7 cellular contexts compared by ENCODE assay signal in the genomic region with DNA sequence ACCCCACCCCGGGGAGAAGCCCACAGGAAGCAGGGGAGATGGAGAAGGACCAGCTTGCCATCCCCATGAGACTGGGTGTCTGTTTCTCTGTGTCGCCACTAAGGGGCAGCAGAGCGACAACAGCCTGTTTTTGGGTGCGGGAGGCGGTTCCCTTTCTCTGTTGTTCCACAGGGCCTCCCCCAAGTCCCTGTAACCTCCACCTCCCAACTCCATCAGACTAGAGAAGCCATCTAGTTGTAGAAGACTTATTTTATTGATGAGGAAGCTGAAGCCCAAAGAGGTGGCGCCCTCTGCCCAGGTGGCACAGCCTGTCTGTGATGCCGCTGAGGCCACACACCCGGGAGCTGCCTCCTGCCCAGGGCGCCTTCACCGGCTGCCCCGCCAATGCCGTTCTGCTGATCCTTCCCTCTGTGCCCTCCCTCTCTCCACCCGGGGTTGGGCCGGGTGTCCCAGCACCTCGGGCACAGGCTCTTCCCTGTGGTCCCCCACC. TPM values are rescaled to one million over a fixed set of nuclear protein-coding genes. Genes with fewer than 3 reads are reported as not detected.
DNase-seq lines count a peak whose midpoint lies in the region; ATAC-seq and TF ChIP-seq lines count a peak whose summit lies in the region.

No MANE protein-coding gene starts in this region.

- ATAC-seq in T-helper 17 cell (peak; percentile 88), HG03025 (IDR thresholded peaks at IDR 0.05; ENCODE audit: low FRiP score, unreplicated experiment) (no peak)

- peaks cover 7% of the 10 kb centered on the region for H3K4me1 Mint-ChIP-seq in T-helper 17 cell

- no peaks in the 10 kb centered on the region for H3K9me3 ChIP-seq in T-helper 17 cell (ENCODE audit: control insufficient read depth, low read length, poor library complexity, severe bottlenecking)

- no peaks in the 10 kb centered on the region for H3K27me3 Mint-ChIP-seq in T-helper 17 cell

- no peak overlapping the region for H3K4me3 Mint-ChIP-seq in T-helper 17 cell

- H3K27ac Mint-ChIP-seq in T-helper 17 cell = no peak overlapping the region

- DNase-seq in M059J (ENCODE audit: low read depth) = peak; percentile 67
- DNase-seq in T-helper 17 cell = peak; percentile 44 to 60 (median 48)
- peak in 42 of 56 donors; percentile 7 to 70 (median 42) for DNase-seq in amygdala (lab: John Stamatoyannopoulos, UW)
- peak; percentile 84 for DNase-seq in hepatic stellate cell (ENCODE audit: low spot score)
- peak; percentile 44 to 72 (median 54) for DNase-seq in stimulated activated CD4-positive, alpha-beta T cell treated with anti-CD3 and anti-CD28 coated beads, Interleukin-12 subunit alpha, Interleukin-12 subunit beta, amount 100 ng/mL, for 48 hours (ENCODE audit: low read depth in 2 of 3, low spot score in 1 of 3)

- TF ChIP-seq CTCF in GM12872 (IDR thresholded peaks at IDR 0.05; ENCODE audit: insufficient read depth, low read depth, low read length) = peak; percentile 92

- H3K36me3 Mint-ChIP-seq in T-helper 17 cell (ENCODE audit: low read depth) = no peaks in the 10 kb centered on the region

RNA-seq across cellular contexts. Expression of a gene that starts 3.9 kb away (rescaled TPM):
- 9.4 and 14.1 TPM in 2 replicates for total RNA-seq in M059J (2014; rRNA removed; shearing (Covaris generic))
- 1 to 10 TPM; 4.1 to 5.3 TPM for total RNA-seq in T-helper 17 cell

RNA-seq across cellular contexts. Expression of a gene that starts 6.2 kb away (rescaled TPM):
- total RNA-seq in M059J (2014; rRNA removed; shearing (Covaris generic)) = not detected in 2 replicates
- total RNA-seq in T-helper 17 cell = not detected

RNA-seq across cellular contexts. Expression of a gene that starts 13.3 kb away (rescaled TPM):
- total RNA-seq in M059J (2014; rRNA removed; shearing (Covaris generic)) = 0.49 and 2.4 TPM in 2 replicates
- total RNA-seq in T-helper 17 cell = under 1 TPM; 0.02 to 0.03 TPM

RNA-seq across cellular contexts. Expression of a gene that starts 21.2 kb away (rescaled TPM):
- total RNA-seq in M059J (2014; rRNA removed; shearing (Covaris generic)) = 21.6 and 29.3 TPM in 2 replicates
- total RNA-seq in T-helper 17 cell = 10 to 100 TPM in 1 of 2 donors, 1 to 10 TPM in 1; 9.2 to 48.3 TPM

RNA-seq across cellular contexts. Expression of a gene that starts 36.9 kb away (rescaled TPM):
- not detected in 2 replicates for total RNA-seq in M059J (2014; rRNA removed; shearing (Covaris generic))
- total RNA-seq in T-helper 17 cell = 100 to 1,000 TPM; 228 to 238 TPM
